24 cellular contexts compared by ENCODE assay signal in the genomic region with DNA sequence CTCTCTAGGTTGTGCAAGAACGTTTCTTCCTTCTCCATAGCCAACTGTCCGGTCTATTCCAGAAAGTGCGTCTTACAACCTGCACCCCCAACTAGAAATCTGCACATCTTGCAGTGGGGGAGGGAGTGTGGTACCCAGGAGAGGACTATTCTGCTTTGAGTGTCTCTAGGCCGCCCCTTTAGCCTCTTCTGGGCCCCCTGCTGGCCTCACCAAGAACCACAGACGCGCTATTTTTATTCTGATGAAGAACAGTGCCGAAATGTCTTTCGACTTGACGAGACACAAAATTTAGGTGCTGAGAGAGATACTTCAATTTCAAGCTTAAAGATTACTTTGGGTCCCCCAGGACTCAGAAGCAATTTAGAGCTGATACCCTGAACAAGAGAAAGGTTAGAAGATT. TPM values are rescaled to one million over a fixed set of nuclear protein-coding genes. Genes with fewer than 3 reads are reported as not detected.
DNase-seq lines count a peak whose midpoint lies in the region; FAIRE-seq and TF ChIP-seq lines count a peak whose summit lies in the region.
"Had no signal": no experiment of that assay in that cellular context is flagged by ENCODE, and none has a peak within 500 bp of the region (broad histone marks: within the 10 kb centered on the region; RNA-seq: fewer than 3 reads in every experiment).

No MANE protein-coding gene starts in this region.

- H3K4me1 ChIP-seq in CD4-positive, alpha-beta memory T cell (ENCODE audit: insufficient read depth, low read length) = no peaks in the 10 kb centered on the region
- H3K4me1 ChIP-seq: body of pancreas, gastrocnemius medialis had no signal

- no peak for FAIRE-seq in HTR-8/SVneo (lab: Jason Lieb, UNC)
- FAIRE-seq: D721Med had no signal

- H3K9me2 ChIP-seq in SU-DHL-6 (replicated peaks; ENCODE audit: insufficient read depth, low read length) = no peaks in the 10 kb centered on the region

- H3K9me3 Mint-ChIP-seq in neural crest cell = no peaks in the 10 kb centered on the region
- H3K9me3 Mint-ChIP-seq in CD4-positive, alpha-beta memory T cell = no peaks in the 10 kb centered on the region
- H3K9me3 Mint-ChIP-seq: stimulated activated effector memory CD8-positive, alpha-beta T cell treated with anti-CD3 and anti-CD28 coated beads, Interleukin-12 subunit alpha, Interleukin-12 subunit beta, amount 100 ng/mL, for 72 hours had no signal

- H2AFZ ChIP-seq in SU-DHL-6 (ENCODE audit: low read depth, low read length, severe bottlenecking) = no peak overlapping the region

- intact Hi-C loops in CD4-positive, alpha-beta memory T cell (cut with micrococcal nuclease) = no loop called here

- CTCF ChIA-PET in CD4-positive, alpha-beta memory T cell (lab: Charles Lee; ENCODE audit: partially characterized antibody) = interaction anchor here (1.1 kb wide), 1 partner anchor 632 kb away, joined by 3 read pairs; no protein-coding TSS in a partner anchor

- H3K4me3 ChIP-seq in SU-DHL-6 (ENCODE audit: insufficient read depth, low read length, poor library complexity, severe bottlenecking) = no peak overlapping the region
- H3K4me3 ChIP-seq in CD4-positive, alpha-beta memory T cell (ENCODE audit: low read length in 2 of 2) = no peak overlapping the region
- H3K4me3 ChIP-seq: body of pancreas, gastrocnemius medialis, thoracic aorta had no signal

- H3K9ac ChIP-seq in SU-DHL-6 (ENCODE audit: low read length) = no peak overlapping the region

- no peaks in the 10 kb centered on the region for H3K36me3 ChIP-seq in SU-DHL-6 (ENCODE audit: low read length)
- no peaks in the 10 kb centered on the region for H3K36me3 ChIP-seq in CD4-positive, alpha-beta memory T cell (ENCODE audit: insufficient read depth, low read length)
- H3K36me3 ChIP-seq: gastrocnemius medialis, thoracic aorta had no signal

- no peaks in the 10 kb centered on the region for H3K9me3 ChIP-seq in SU-DHL-6 (ENCODE audit: insufficient read depth, low read length)
- H3K9me3 ChIP-seq in CD4-positive, alpha-beta memory T cell (ENCODE audit: control insufficient read depth in 1 of 2, low read length in 2 of 2) = no peaks in the 10 kb centered on the region
- H3K9me3 ChIP-seq: body of pancreas, gastrocnemius medialis, thoracic aorta had no signal

- no peaks in the 10 kb centered on the region for H3K27me3 Mint-ChIP-seq in neural crest cell (ENCODE audit: low read depth)
- H3K27me3 Mint-ChIP-seq in CD4-positive, alpha-beta memory T cell = peaks cover 5 to 7% of the 10 kb centered on the region in 2 donors

- no peak overlapping the region for H3K27ac ChIP-seq in SU-DHL-6 (ENCODE audit: low read depth, low read length)
- no peak overlapping the region for H3K27ac ChIP-seq in CD4-positive, alpha-beta memory T cell (ENCODE audit: low read depth, low read length)
- H3K27ac ChIP-seq: body of pancreas, gastrocnemius medialis, HL-60, thoracic aorta had no signal

- peak overlapping the region; percentile 89 for H3K27ac Mint-ChIP-seq in neural crest cell (ENCODE audit: unreplicated experiment)
- H3K27ac Mint-ChIP-seq in CD4-positive, alpha-beta memory T cell = no peak overlapping the region
- H3K27ac Mint-ChIP-seq: activated naive CD8-positive, alpha-beta T cell; stimulated activated effector memory CD8-positive, alpha-beta T cell treated with anti-CD3 and anti-CD28 coated beads, Interleukin-12 subunit alpha, Interleukin-12 subunit beta, amount 100 ng/mL, for 72 hours had no signal

- H3K79me2 ChIP-seq in SU-DHL-6 (ENCODE audit: insufficient read depth, low read length) = no peaks in the 10 kb centered on the region

- POLR2A ChIA-PET in CD4-positive, alpha-beta memory T cell (lab: Charles Lee; ENCODE audit: partially characterized antibody) = no interaction called here

- no peak overlapping the region for H3K4me3 Mint-ChIP-seq in neural crest cell
- no peak overlapping the region for H3K4me3 Mint-ChIP-seq in CD4-positive, alpha-beta memory T cell
- H3K4me3 Mint-ChIP-seq: activated naive CD8-positive, alpha-beta T cell; stimulated activated effector memory CD8-positive, alpha-beta T cell treated with anti-CD3 and anti-CD28 coated beads, Interleukin-12 subunit alpha, Interleukin-12 subunit beta, amount 100 ng/mL, for 72 hours had no signal

- TF ChIP-seq CTCF in GM12874 (IDR thresholded peaks at IDR 0.05; ENCODE audit: insufficient read depth, low read depth, low read length) (peak; percentile 39; the same call in 1 of the 2 replicates), SU-DHL-6 (IDR thresholded peaks at IDR 0.05; ENCODE audit: insufficient read depth, low read length, poor library complexity, severe bottlenecking) (peak; percentile 13), neural crest cell (conservative IDR thresholded peaks at IDR 0.05) (peak; percentile 40)

- H3K27me3 ChIP-seq in SU-DHL-6 (ENCODE audit: low read length) = no peaks in the 10 kb centered on the region
- H3K27me3 ChIP-seq in CD4-positive, alpha-beta memory T cell (ENCODE audit: insufficient read depth, low read length) = no peaks in the 10 kb centered on the region
- H3K27me3 ChIP-seq: body of pancreas had no signal

- H4K20me1 ChIP-seq in SU-DHL-6 (ENCODE audit: low read depth, low read length) = no peaks in the 10 kb centered on the region

- no peaks in the 10 kb centered on the region for H3F3A ChIP-seq in SU-DHL-6 (ENCODE audit: insufficient read depth)

- no peak overlapping the region for H3K4me2 ChIP-seq in SU-DHL-6 (ENCODE audit: low read depth, low read length, poor library complexity, severe bottlenecking)

- peak; percentile 43 for DNase-seq in HuH-7 (ENCODE audit: low spot score)
- DNase-seq in neural crest cell (ENCODE audit: low read depth, low spot score) = no peak
- no peak for DNase-seq in HTR-8/SVneo (ENCODE audit: insufficient read length, low spot score)
- DNase-seq in CD4-positive, alpha-beta memory T cell = no peak
- DNase-seq in amniotic stem cell (lab: John Stamatoyannopoulos, UW) = no peak
- DNase-seq: activated CD4-positive, CD25-positive, alpha-beta regulatory T cell; body of pancreas; dermis blood vessel endothelial cell; gastrocnemius medialis; GDM1; left cardiac atrium; NCI-H146; SHP77; T-helper 2 cell had no signal

- peaks cover 20% of the 10 kb centered on the region for H3K4me1 Mint-ChIP-seq in neural crest cell
- no peaks in the 10 kb centered on the region for H3K4me1 Mint-ChIP-seq in CD4-positive, alpha-beta memory T cell
- H3K4me1 Mint-ChIP-seq: stimulated activated effector memory CD8-positive, alpha-beta T cell treated with anti-CD3 and anti-CD28 coated beads, Interleukin-12 subunit alpha, Interleukin-12 subunit beta, amount 100 ng/mL, for 72 hours had no signal

- H3K36me3 Mint-ChIP-seq in neural crest cell (ENCODE audit: low read depth) = no peaks in the 10 kb centered on the region
- no peaks in the 10 kb centered on the region for H3K36me3 Mint-ChIP-seq in CD4-positive, alpha-beta memory T cell
- H3K36me3 Mint-ChIP-seq: activated naive CD8-positive, alpha-beta T cell; stimulated activated effector memory CD8-positive, alpha-beta T cell treated with anti-CD3 and anti-CD28 coated beads, Interleukin-12 subunit alpha, Interleukin-12 subunit beta, amount 100 ng/mL, for 72 hours had no signal

RNA-seq across cellular contexts. Expression of a gene that starts 1.0 kb away (rescaled TPM):
- total RNA-seq in neural crest cell = 1.5 and 2.4 TPM in 2 replicates
- not detected for total RNA-seq in CD4-positive, alpha-beta memory T cell
- not detected for polyA plus RNA-seq in CD4-positive, alpha-beta memory T cell
- total RNA-seq: body of pancreas, dermis blood vessel endothelial cell, left cardiac atrium, mesenteric fat pad, thoracic aorta had no signal
- polyA plus RNA-seq: BJ, esophagus had no signal
